Comparison of ENCODE assay signal across 18 cellular contexts in the genomic region with DNA sequence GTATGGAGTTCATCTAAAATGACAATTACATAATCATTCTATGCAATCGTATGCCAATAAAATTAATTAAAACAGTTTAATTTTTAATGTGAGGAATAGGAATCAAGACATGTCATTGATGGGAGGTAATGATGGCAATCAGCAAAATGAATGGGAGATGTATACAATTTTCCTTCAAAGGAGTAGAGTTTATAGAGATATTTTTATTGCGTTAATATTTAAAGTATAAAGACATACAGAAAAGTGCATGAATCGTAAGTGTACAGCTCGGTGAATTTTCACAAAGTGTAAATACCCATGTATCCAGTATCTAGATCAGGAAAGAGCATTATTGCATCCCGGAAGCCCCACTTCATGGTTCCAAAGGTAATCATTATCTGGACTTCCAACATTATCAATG. TPM values are rescaled to one million over a fixed set of nuclear protein-coding genes. Genes with fewer than 3 reads are reported as not detected.
DNase-seq lines count a peak whose midpoint lies in the region; ATAC-seq and TF ChIP-seq lines count a peak whose summit lies in the region.
"Had no signal": no experiment of that assay in that cellular context is flagged by ENCODE, and none has a peak within 500 bp of the region (broad histone marks: within the 10 kb centered on the region; RNA-seq: fewer than 3 reads in every experiment).

No MANE protein-coding gene starts in this region.

- ATAC-seq in GM19397 (IDR thresholded peaks at IDR 0.05; ENCODE audit: unreplicated experiment) = no peak
- ATAC-seq: CD8-positive, alpha-beta T cell had no signal

- DNase-seq in adipocyte (ENCODE audit: low read depth) (no peak), stomach (no peak), NCI-H526 treated with DMSO at 0.1 percent for 48 hours (lab: John Stamatoyannopoulos, UW) (no peak)
- no peak for DNase-seq in activated CD4-positive, alpha-beta T cell treated with anti-CD3 and anti-CD28 coated beads, Interleukin-2, amount 50 U/mL, for 48 hours
- DNase-seq: activated CD4-positive, alpha-beta T cell treated with anti-CD3 and anti-CD28 coated beads, Interleukin-2, amount 50 U/mL, for 4 hours; amygdala; CD8-positive, alpha-beta T cell; colonic mucosa; NCI-H1048; SHP77 treated with DMSO at 0.1 percent for 48 hours; T-helper 9 cell; thyroid gland had no signal

- no peak for TF ChIP-seq CTCF in stomach (IDR thresholded peaks at IDR 0.05)

- intact Hi-C loops in stomach (cut with DNase I; ENCODE audit: low total_unique reads) = no loop called here

- H3K4me3 ChIP-seq in HUES48 (ENCODE audit: low read depth, low read length) (peak overlapping the region; percentile 85), adipocyte (ENCODE audit: low read length) (peak overlapping the region; percentile 88), iPS-20b (ENCODE audit: low read length) (peak overlapping the region; percentile 86; the same call in 1 of the 2 replicates), stomach (peak overlapping the region; percentile 56 to 69 (median 64))

- H3K9ac ChIP-seq in HUES48 (ENCODE audit: low read depth, low read length) (no peak overlapping the region), adipocyte (ENCODE audit: low read length) (no peak overlapping the region), iPS-20b (ENCODE audit: low read depth, low read length) (no peak overlapping the region)

- TF ChIP-seq EP300 in stomach (IDR thresholded peaks at IDR 0.05) = no peak

- H3K4me1 ChIP-seq in HUES48 (ENCODE audit: control insufficient read depth, insufficient read depth, low read length) (peaks cover 14% of the 10 kb centered on the region; the same call in 1 of the 2 replicates), adipocyte (ENCODE audit: control insufficient read depth, insufficient read depth, low read length) (peaks cover 12% of the 10 kb centered on the region), iPS-20b (ENCODE audit: insufficient read depth, low read length) (peaks cover 9% of the 10 kb centered on the region), stomach (peaks cover 5 to 54% (median 35%) of the 10 kb centered on the region in 4 donors)
- H3K4me1 ChIP-seq: colonic mucosa, prostate gland had no signal

- H3K27ac ChIP-seq in HUES48 (ENCODE audit: low read depth, low read length) = no peak overlapping the region
- no peak overlapping the region for H3K27ac ChIP-seq in iPS-20b (ENCODE audit: low read length)
- peak overlapping the region in 3 of 5 donors; percentile 87 to 92 (median 88) for H3K27ac ChIP-seq in stomach

- TF ChIP-seq POLR2A in stomach (IDR thresholded peaks at IDR 0.05) = no peak

- no peaks in the 10 kb centered on the region for H3K27me3 ChIP-seq in HUES48 (ENCODE audit: control insufficient read depth, insufficient read depth, low read length)
- no peaks in the 10 kb centered on the region for H3K27me3 ChIP-seq in adipocyte (replicated peaks; ENCODE audit: control insufficient read depth, insufficient read depth, low read length)
- H3K27me3 ChIP-seq in iPS-20b (ENCODE audit: insufficient read depth, low read length) = no peaks in the 10 kb centered on the region
- no peaks in the 10 kb centered on the region for H3K27me3 ChIP-seq in stomach
- H3K27me3 ChIP-seq: colonic mucosa, thyroid gland had no signal

- WGBS in stomach, 5 donors = 81 to 90% (median 87%) methylated on average over 5 of the region's 5 CpGs

- H3K9me3 ChIP-seq in HUES48 (ENCODE audit: control insufficient read depth, insufficient read depth, low read length) (no peaks in the 10 kb centered on the region), adipocyte (ENCODE audit: control insufficient read depth, low read length) (no peaks in the 10 kb centered on the region), iPS-20b (ENCODE audit: insufficient read depth, low read depth, low read length) (no peaks in the 10 kb centered on the region), stomach (no peaks in the 10 kb centered on the region)
- H3K9me3 ChIP-seq: colonic mucosa, prostate gland, thyroid gland had no signal

- H3K36me3 ChIP-seq in HUES48 (ENCODE audit: control insufficient read depth, insufficient read depth, low read length) (no peaks in the 10 kb centered on the region), adipocyte (ENCODE audit: control insufficient read depth, insufficient read depth, low read length, severe bottlenecking) (no peaks in the 10 kb centered on the region), iPS-20b (ENCODE audit: insufficient read depth, low read depth, low read length) (no peaks in the 10 kb centered on the region), stomach (no peaks in the 10 kb centered on the region)
- H3K36me3 ChIP-seq: colonic mucosa, prostate gland, thyroid gland had no signal

RNA-seq across cellular contexts. Expression of a gene that starts 1.2 kb away (rescaled TPM):
- total RNA-seq in stomach = 100 to 1,000 TPM in 1 of 5 donors, 10 to 100 TPM in 3, 1 to 10 TPM in 1; 4.6 to 133 (median 45.1) TPM
- polyA plus RNA-seq in stomach = 1 to 10 TPM; 2.2 to 4.9 (median 3.3) TPM
- total RNA-seq: activated T-helper 1 cell treated with anti-CD3 and anti-CD28 coated beads, Interleukin-12 subunit alpha, Interleukin-12 subunit beta, Interleukin-2, Interleukin-4 antibody, amounts not matched to agents 30 ng/mL and 10 ng/mL and 1 ng/mL, durations not matched to agents 14 hours and 24 hours and 36 hours; CD8-positive, alpha-beta T cell had no signal

RNA-seq across cellular contexts. Expression of a gene that starts 26.5 kb away (rescaled TPM):
- 1 to 10 TPM in 3 of 5 donors, not detected in 2; 1.3 to 5.4 (median 2.0) TPM for total RNA-seq in stomach
- polyA plus RNA-seq in stomach = 1 to 10 TPM in 2 of 3 donors, under 1 TPM in 1; 0.40 to 1.2 (median 1.2) TPM
- total RNA-seq: activated T-helper 1 cell treated with anti-CD3 and anti-CD28 coated beads, Interleukin-12 subunit alpha, Interleukin-12 subunit beta, Interleukin-2, Interleukin-4 antibody, amounts not matched to agents 30 ng/mL and 10 ng/mL and 1 ng/mL, durations not matched to agents 14 hours and 24 hours and 36 hours; CD8-positive, alpha-beta T cell; mesenteric fat pad had no signal

Comparison
In these comparisons a context has a peak if more than half of its experiments do, and no peak if none do; other contexts are left out.
1. H3K27ac ChIP-seq: peak in stomach (3 of 5); none in HUES48 (single experiment) and iPS-20b (single experiment).
2. Peak in every context shown above with its lines, with median percentiles within 50 percentile points of each other: H3K4me3 ChIP-seq.